13 cellular contexts compared by ENCODE assay signal in genomic region chr3:55013145-55013544, GRCh38.
DNase-seq lines count a peak whose midpoint lies in the region; ATAC-seq and TF ChIP-seq lines count a peak whose summit lies in the region.
"Had no signal": no experiment of that assay in that cellular context is flagged by ENCODE, and none has a peak within 500 bp of the region (broad histone marks: within the 10 kb centered on the region; RNA-seq: fewer than 3 reads in every experiment).

No MANE protein-coding gene starts in this region.

- H3K4me2 ChIP-seq in Loucy (ENCODE audit: low read depth, low read length, poor library complexity, severe bottlenecking) (no peak overlapping the region), osteoblast (ENCODE audit: insufficient read depth, low read length) (no peak overlapping the region)

- DNase-seq in dorsolateral prefrontal cortex (no peak), osteoblast (ENCODE audit: insufficient read length, low spot score, missing footprints) (peak; percentile 67)
- no peak for DNase-seq in activated CD4-positive, alpha-beta T cell treated with anti-CD3 and anti-CD28 coated beads, Interleukin-2, amount 50 U/mL, for 48 hours
- DNase-seq in activated CD4-positive, alpha-beta T cell treated with anti-CD3 and anti-CD28 coated beads for 4 hours = no peak
- DNase-seq: activated naive CD8-positive, alpha-beta T cell treated with anti-CD3 and anti-CD28 coated beads for 36 hours; MM.1S; mucosa of descending colon; NCI-H774 had no signal

- no peaks in the 10 kb centered on the region for H3K9me2 ChIP-seq in Loucy (replicated peaks; ENCODE audit: low read depth, low read length)

- no peaks in the 10 kb centered on the region for H3K27me3 ChIP-seq in Loucy (ENCODE audit: insufficient read depth, low read length, poor library complexity, severe bottlenecking)
- H3K27me3 ChIP-seq in dorsolateral prefrontal cortex = no peaks in the 10 kb centered on the region
- no peaks in the 10 kb centered on the region for H3K27me3 ChIP-seq in osteoblast (ENCODE audit: insufficient read depth, low read length)

- no peak overlapping the region for H3K9ac ChIP-seq in Loucy (ENCODE audit: low read depth, low read length, poor library complexity, severe bottlenecking)

- no peaks in the 10 kb centered on the region for H3F3A ChIP-seq in Loucy (ENCODE audit: low read depth)

- intact Hi-C loops in dorsolateral prefrontal cortex (cut with DNase I) = loop anchor here in 1 of 2 donors (10.0 kb wide), 1 partner anchor 118 kb away; no protein-coding TSS in a partner anchor

- ATAC-seq in HG02588 (IDR thresholded peaks at IDR 0.05; ENCODE audit: unreplicated experiment) = no peak
- no peak for ATAC-seq in GM18909 (IDR thresholded peaks at IDR 0.05; ENCODE audit: poor library complexity, unreplicated experiment)
- ATAC-seq: mucosa of descending colon had no signal

- H3K9me3 ChIP-seq in Loucy (ENCODE audit: insufficient read depth, low read depth, low read length) (no peaks in the 10 kb centered on the region), osteoblast (ENCODE audit: low read depth, low read length) (no peaks in the 10 kb centered on the region)
- H3K9me3 ChIP-seq: mucosa of descending colon had no signal

- no peak overlapping the region for H2AFZ ChIP-seq in Loucy (ENCODE audit: low read length)
- no peak overlapping the region for H2AFZ ChIP-seq in osteoblast (ENCODE audit: low read length)

- H3K4me1 ChIP-seq in Loucy (ENCODE audit: insufficient read depth, low read length, poor library complexity, severe bottlenecking) (no peaks in the 10 kb centered on the region), osteoblast (ENCODE audit: insufficient read depth, low read length) (no peaks in the 10 kb centered on the region)

- no peaks in the 10 kb centered on the region for H3K36me3 ChIP-seq in Loucy (ENCODE audit: insufficient read depth, low read length)
- H3K36me3 ChIP-seq in osteoblast (ENCODE audit: insufficient read depth, low read length) = no peaks in the 10 kb centered on the region

- no peak overlapping the region for H3K27ac ChIP-seq in C4-2B
- H3K27ac ChIP-seq in dorsolateral prefrontal cortex = no peak overlapping the region
- H3K27ac ChIP-seq in osteoblast (ENCODE audit: low read depth, low read length) = no peak overlapping the region
- H3K27ac ChIP-seq: skin epidermis had no signal

- TF ChIP-seq CTCF in C4-2B (conservative IDR thresholded peaks at IDR 0.05) = peak; percentile 12
- 0 out of 2 replicates have a peak, but pooled peaks have one; percentile 8 for TF ChIP-seq CTCF in Loucy (conservative IDR thresholded peaks at IDR 0.05; ENCODE audit: low read length)
- TF ChIP-seq CTCF in dorsolateral prefrontal cortex (IDR thresholded peaks at IDR 0.05 in 54 of 56, conservative IDR thresholded peaks at IDR 0.05 in 2 of 56; ENCODE audit: low read depth in 1 of 56, partially characterized antibody in 56 of 56) = peak in 30 of 56 donors; percentile 11 to 61 (median 30)
- peak; percentile 46 for TF ChIP-seq CTCF in osteoblast (IDR thresholded peaks at IDR 0.05; ENCODE audit: extremely low read depth, low read depth, low read length)

- H4K20me1 ChIP-seq in Loucy (ENCODE audit: insufficient read depth, low read length, poor library complexity, severe bottlenecking) (no peaks in the 10 kb centered on the region), osteoblast (ENCODE audit: insufficient read depth, low read length) (no peaks in the 10 kb centered on the region)

- H3K4me3 ChIP-seq in Loucy (ENCODE audit: low read length, poor library complexity, severe bottlenecking) = no peak overlapping the region
- H3K4me3 ChIP-seq in dorsolateral prefrontal cortex = no peak overlapping the region
- H3K4me3 ChIP-seq in osteoblast (ENCODE audit: insufficient read depth, low read length) = no peak overlapping the region
- H3K4me3 ChIP-seq: mucosa of descending colon, skin epidermis had no signal

- H3K79me2 ChIP-seq in Loucy (ENCODE audit: insufficient read depth, low read length) (no peaks in the 10 kb centered on the region), osteoblast (ENCODE audit: insufficient read depth, low read length) (no peaks in the 10 kb centered on the region)
